ENCODE assay signal across 15 cellular contexts in genomic region chr13:23953860-23954512, GRCh38. TPM values are rescaled to one million over a fixed set of nuclear protein-coding genes. Genes with fewer than 3 reads are reported as not detected.
A peak's percentile ranks its signal among the peaks of the same experiment; 100 is the strongest.
DNase-seq lines count a peak whose midpoint lies in the region; ATAC-seq and TF ChIP-seq lines count a peak whose summit lies in the region.
"Had no signal": no experiment of that assay in that cellular context is flagged by ENCODE, and none has a peak within 500 bp of the region (broad histone marks: within the 10 kb centered on the region; RNA-seq: fewer than 3 reads in every experiment).

No MANE protein-coding gene starts in this region.

- no peak overlapping the region for H2BK120ac ChIP-seq in neuronal stem cell (ENCODE audit: low read depth, low read length)

- peaks cover 9% of the 10 kb centered on the region for H3K4me1 Mint-ChIP-seq in T-helper 17 cell

- H2BK12ac ChIP-seq in neuronal stem cell (ENCODE audit: low read length): no peak overlapping the region

- peak overlapping the region; percentile 59 for H3K4me3 ChIP-seq in Jurkat, Clone E6-1 (ENCODE audit: low read length)
- H3K4me3 ChIP-seq in neuronal stem cell (ENCODE audit: low read length in 2 of 2) (no peak overlapping the region), smooth muscle cell (no peak overlapping the region)
- H3K4me3 ChIP-seq: BLaER1 treated with 17β-estradiol and CSF1 and Interleukin-3, amounts not matched to agents 10 nM and 100 nM; GM23248 had no signal

- H3K79me2 ChIP-seq in smooth muscle cell (ENCODE audit: low read depth): no peaks in the 10 kb centered on the region

- H2AFZ ChIP-seq in neuronal stem cell (ENCODE audit: low read length) (no peak overlapping the region), smooth muscle cell (ENCODE audit: low read depth) (no peak overlapping the region)
- H2AFZ ChIP-seq: GM23248 had no signal

- H4K20me1 ChIP-seq in smooth muscle cell (ENCODE audit: low read depth): no peaks in the 10 kb centered on the region
- H4K20me1 ChIP-seq: BLaER1 treated with 17β-estradiol and CSF1 and Interleukin-3, amounts not matched to agents 10 nM and 100 nM had no signal

- no peaks in the 10 kb centered on the region for H3K79me1 ChIP-seq in neuronal stem cell (ENCODE audit: low read depth, low read length)

- peak overlapping the region; percentile 70 for H3K4me3 Mint-ChIP-seq in T-helper 17 cell
- H3K4me3 Mint-ChIP-seq: CD4-positive, alpha-beta T cell had no signal

- H3F3A ChIP-seq in smooth muscle cell (ENCODE audit: low read depth): no peaks in the 10 kb centered on the region

- no peak for ATAC-seq in T-helper 17 cell
- no peak for ATAC-seq in GM18870 (IDR thresholded peaks at IDR 0.05; ENCODE audit: unreplicated experiment)

- H4K8ac ChIP-seq in neuronal stem cell (ENCODE audit: low read depth, low read length): no peak overlapping the region

- no peak overlapping the region for H2BK15ac ChIP-seq in neuronal stem cell (ENCODE audit: low read length)

- H3K27me3 ChIP-seq in neuronal stem cell (ENCODE audit: control insufficient read depth in 3 of 3, insufficient read depth in 3 of 3, low read depth in 1 of 3, low read length in 3 of 3): peaks cover 0 to 6% (median 0%) of the 10 kb centered on the region in 3 experiments
- H3K27me3 ChIP-seq in smooth muscle cell (ENCODE audit: low read depth): no peaks in the 10 kb centered on the region
- H3K27me3 ChIP-seq: BLaER1 treated with 17β-estradiol and CSF1 and Interleukin-3, amounts not matched to agents 10 nM and 100 nM had no signal

- in situ Hi-C loops in Caki2 (cut with HindIII; ENCODE audit: low pct_unique_long_range_greater_than_20kb, low sequenced_read_pairs): no loop called here

- H3K9ac ChIP-seq in neuronal stem cell (ENCODE audit: low read depth, low read length, poor library complexity) (peak overlapping the region; percentile 66), smooth muscle cell (ENCODE audit: low read depth) (no peak overlapping the region)
- H3K9ac ChIP-seq: BLaER1 treated with 17β-estradiol and CSF1 and Interleukin-3, amounts not matched to agents 10 nM and 100 nM; GM23248 had no signal

- H2BK5ac ChIP-seq in neuronal stem cell (ENCODE audit: low read length): no peak overlapping the region

- H3K36me3 ChIP-seq in neuronal stem cell (replicated peaks in 1 of 2; ENCODE audit: control insufficient read depth in 2 of 2, insufficient read depth in 2 of 2, low read length in 2 of 2) (no peaks in the 10 kb centered on the region), smooth muscle cell (ENCODE audit: low read depth) (no peaks in the 10 kb centered on the region)
- H3K36me3 ChIP-seq: BLaER1 treated with 17β-estradiol and CSF1 and Interleukin-3, amounts not matched to agents 10 nM and 100 nM had no signal

- peaks cover 5% of the 10 kb centered on the region for H3K36me3 Mint-ChIP-seq in T-helper 17 cell (ENCODE audit: low read depth)

- DNase-seq in Caki2 (ENCODE audit: low read depth) (peak; percentile 75), T-helper 17 cell (no peak), neuronal stem cell (ENCODE audit: low spot score) (no peak), LoVo (ENCODE audit: low spot score) (no peak), smooth muscle cell (lab: John Stamatoyannopoulos, UW; ENCODE audit: unreplicated experiment) (no peak), HPDE6-E6E7 (ENCODE audit: extremely low spot score) (no peak)
- peak; percentile 73 for DNase-seq in Jurkat, Clone E6-1 (ENCODE audit: low read depth, low spot score)
- DNase-seq: 8988T; AML-193; CD4-positive, alpha-beta T cell; GM23248; KG1 had no signal

- H3K27ac ChIP-seq in neuronal stem cell (replicated peaks; ENCODE audit: low read length) (no peak overlapping the region), smooth muscle cell (ENCODE audit: low read depth) (no peak overlapping the region)
- H3K27ac ChIP-seq: BLaER1 treated with 17β-estradiol and CSF1 and Interleukin-3, amounts not matched to agents 10 nM and 100 nM; GM23248 had no signal

- peak overlapping the region; percentile 19 for H3K27ac Mint-ChIP-seq in T-helper 17 cell
- H3K27ac Mint-ChIP-seq: CD4-positive, alpha-beta T cell had no signal

- H3K23ac ChIP-seq in neuronal stem cell (ENCODE audit: low read depth, low read length, poor library complexity): no peak overlapping the region

- peak overlapping the region; percentile 43 for H3K14ac ChIP-seq in neuronal stem cell (ENCODE audit: low read length)

- no peak overlapping the region for H3K4ac ChIP-seq in neuronal stem cell (ENCODE audit: low read length)

- WGBS in neuronal stem cell (ENCODE audit: extremely low coverage in 2 of 2, insufficient read length in 2 of 2, insufficient replicate concordance in 1 of 2), 2 donors: no CpG with 5 or more reads among the region's 20 CpGs
- WGBS in smooth muscle cell (ENCODE audit: low lambda C conversion rate): 95% methylated on average over 20 of the region's 20 CpGs

- peak overlapping the region; percentile 82 for H3K18ac ChIP-seq in neuronal stem cell (ENCODE audit: low read length)

- H3K4me2 ChIP-seq in neuronal stem cell (ENCODE audit: insufficient read depth, low read length, poor library complexity, severe bottlenecking) (no peak overlapping the region), smooth muscle cell (no peak overlapping the region)
- H3K4me2 ChIP-seq: BLaER1 treated with 17β-estradiol and CSF1 and Interleukin-3, amounts not matched to agents 10 nM and 100 nM had no signal

- peaks cover 32% of the 10 kb centered on the region for H3K27me3 Mint-ChIP-seq in T-helper 17 cell
- H3K27me3 Mint-ChIP-seq: CD4-positive, alpha-beta T cell had no signal

- TF ChIP-seq CTCF in smooth muscle cell (IDR thresholded peaks at IDR 0.05; ENCODE audit: borderline replicate concordance, insufficient read depth, poor library complexity, severe bottlenecking): no peak

- no peak overlapping the region for H2AK5ac ChIP-seq in neuronal stem cell (ENCODE audit: low read depth, low read length)

- H3K9me3 ChIP-seq in T-helper 17 cell (ENCODE audit: control insufficient read depth, low read length, poor library complexity, severe bottlenecking) (no peaks in the 10 kb centered on the region), neuronal stem cell (replicated peaks in 1 of 2; ENCODE audit: control insufficient read depth in 2 of 2, insufficient read depth in 1 of 2, low read depth in 1 of 2, low read length in 2 of 2) (no peaks in the 10 kb centered on the region), smooth muscle cell (replicated peaks; ENCODE audit: low read depth) (no peaks in the 10 kb centered on the region)

- no peaks in the 10 kb centered on the region for H3K4me1 ChIP-seq in neuronal stem cell (ENCODE audit: control insufficient read depth in 2 of 2, insufficient read depth in 1 of 2, low read depth in 1 of 2, low read length in 2 of 2)
- H3K4me1 ChIP-seq in smooth muscle cell (ENCODE audit: low read depth): no peaks in the 10 kb centered on the region
- H3K4me1 ChIP-seq: BLaER1 treated with 17β-estradiol and CSF1 and Interleukin-3, amounts not matched to agents 10 nM and 100 nM had no signal

- peak overlapping the region; percentile 42 for H4K91ac ChIP-seq in neuronal stem cell (ENCODE audit: low read depth, low read length, poor library complexity)

RNA-seq across cellular contexts. Expression of gene C1QTNF9B, which starts 56.7 kb away (rescaled TPM):
- 1.1 and 2.3 TPM in 2 replicates for total RNA-seq in Caki2 (2014; rRNA removed; shearing (Covaris generic); ENCODE audit: low replicate concordance)
- polyA plus RNA-seq in Jurkat, Clone E6-1 (2012; ENCODE audit: insufficient read depth, insufficient read length): 3.9 TPM
- total RNA-seq in T-helper 17 cell (not detected), smooth muscle cell (not detected in 2 replicates)
- 0.04 TPM for polyA plus RNA-seq in neuronal stem cell (2013, experiment 1 of 2)
- polyA plus RNA-seq in neuronal stem cell (2013, experiment 2 of 2): 0.07 TPM
- polyA plus RNA-seq in smooth muscle cell: 0.21 and 0.39 TPM in 2 replicates
- total RNA-seq: CD4-positive, alpha-beta T cell; GM23248; H7 had no signal
- polyA plus RNA-seq: GM23248 had no signal

Comparison
In these comparisons a context has a peak if more than half of its experiments do, and no peak if none do; other contexts are left out.
1. DNase-seq: peak in Caki2 (single experiment) and Jurkat, Clone E6-1 (single experiment); none in T-helper 17 cell (0 of 3), neuronal stem cell (single experiment), LoVo (single experiment), smooth muscle cell (single experiment) and HPDE6-E6E7 (single experiment).